In the genomic region with DNA sequence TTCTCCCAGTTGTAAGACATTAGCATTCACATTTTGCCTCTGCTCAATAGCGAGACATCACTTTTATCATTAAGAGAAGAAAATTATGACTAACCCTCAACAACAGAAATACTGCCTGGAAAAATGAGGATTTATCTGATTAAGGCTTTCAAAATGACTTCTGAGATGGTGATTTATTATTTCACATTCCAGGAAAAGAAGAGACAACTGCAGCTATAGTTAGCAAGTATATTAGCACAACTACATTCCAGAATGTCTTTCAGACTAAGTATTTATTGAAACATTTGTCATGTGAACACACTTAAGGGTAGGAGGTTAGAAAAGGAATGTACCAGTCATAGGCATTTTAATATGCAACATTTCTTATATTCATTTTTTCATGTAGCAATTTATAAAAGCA, we compare ENCODE assay signal across 17 cellular contexts.
"Had no signal": no experiment of that assay in that cellular context is flagged by ENCODE, and none has a peak within 500 bp of the region (broad histone marks: within the 10 kb centered on the region; RNA-seq: fewer than 3 reads in every experiment).

No MANE protein-coding gene starts in this region.

- DNase-seq: activated CD4-positive, alpha-beta T cell treated with anti-CD3 and anti-CD28 coated beads, Interleukin-2, amount 50 U/mL, for 1 hour; activated gamma-delta T cell treated with Interleukin-2 at 50 U/mL for 16 hours; activated T-cell treated with anti-CD3 and anti-CD28 coated beads, Interleukin-2, amount 50 U/mL, for 72 hours; amniotic stem cell; colonic mucosa; endodermal cell; gastrocnemius medialis; heart right ventricle; immature natural killer cell; left cardiac atrium; lower lobe of right lung; occipital lobe; retina; stimulated activated naive CD8-positive, alpha-beta T cell treated with anti-CD3 and anti-CD28 coated beads, Interleukin-15, Interleukin-2, amounts not matched to agents 100 U/mL and 50 U/mL, for 24 hours; substantia nigra; tibial artery had no signal

- H3K4me3 ChIP-seq: colonic mucosa, gastrocnemius medialis, heart right ventricle, lower lobe of right lung, tibial artery had no signal

- H3K9me3 ChIP-seq: colonic mucosa, gastrocnemius medialis, heart right ventricle, lower lobe of right lung, tibial artery had no signal

- H3K27ac ChIP-seq: colonic mucosa, epithelial cell of prostate, gastrocnemius medialis, heart right ventricle, lower lobe of right lung, tibial artery had no signal

- H3K4me1 ChIP-seq: colonic mucosa, gastrocnemius medialis, heart right ventricle, lower lobe of right lung, tibial artery had no signal

- H3K36me3 ChIP-seq: colonic mucosa, gastrocnemius medialis, heart right ventricle, lower lobe of right lung, tibial artery had no signal

- H3K27me3 ChIP-seq: colonic mucosa, gastrocnemius medialis, heart right ventricle, tibial artery had no signal
